27 cellular contexts compared by ENCODE assay signal in genomic region chr6:14281831-14282230, GRCh38.
"Had no signal": no experiment of that assay in that cellular context is flagged by ENCODE, and none has a peak within 500 bp of the region (broad histone marks: within the 10 kb centered on the region; RNA-seq: fewer than 3 reads in every experiment).

No MANE protein-coding gene starts in this region.

- H3K27ac Mint-ChIP-seq: activated CD4-positive, alpha-beta T cell treated with anti-CD3 and anti-CD28 coated beads for 36 hours; activated CD8-positive, alpha-beta T cell treated with anti-CD3 and anti-CD28 coated beads, Interleukin-2, amount 10 ng/mL, durations not matched to agents 7 days and 5 days; activated naive CD8-positive, alpha-beta T cell; T-helper 2 cell treated with Interferon-gamma antibody and Interleukin-4, amounts not matched to agents 5 μg/mL and 100 μg/mL, for 36 hours had no signal

- H3K4me3 ChIP-seq: adrenal gland, ascending aorta, coronary artery, dorsolateral prefrontal cortex, left lung, lung, pancreas, prostate gland, right atrium auricular region, suprapubic skin, tibial artery had no signal

- H3K4me3 Mint-ChIP-seq: activated CD4-positive, alpha-beta T cell treated with anti-CD3 and anti-CD28 coated beads for 36 hours; activated CD8-positive, alpha-beta T cell treated with anti-CD3 and anti-CD28 coated beads, Interleukin-2, amount 10 ng/mL, durations not matched to agents 7 days and 5 days; activated naive CD8-positive, alpha-beta T cell; stimulated activated naive B cell treated with anti-CD40 and anti-IgM and Interleukin-4, amounts not matched to agents 10 μg/mL and 1 μg/mL and 100 μg/mL, for 72 hours; T-helper 2 cell treated with Interferon-gamma antibody and Interleukin-4, amounts not matched to agents 5 μg/mL and 100 μg/mL, for 36 hours had no signal

- H3K36me3 ChIP-seq: adrenal gland, ascending aorta, brain microvascular endothelial cell, left lung, pancreas, prostate gland, right atrium auricular region, suprapubic skin, tibial artery had no signal

- H3K4me1 ChIP-seq: pancreas, prostate gland had no signal

- H3K27me3 Mint-ChIP-seq: activated CD4-positive, alpha-beta T cell treated with anti-CD3 and anti-CD28 coated beads for 36 hours; activated naive CD8-positive, alpha-beta T cell; stimulated activated naive B cell treated with anti-CD40 and anti-IgM and Interleukin-4, amounts not matched to agents 10 μg/mL and 1 μg/mL and 100 μg/mL, for 72 hours had no signal

- FAIRE-seq: islet of Langerhans, pancreas had no signal

- H3K36me3 Mint-ChIP-seq: activated naive CD8-positive, alpha-beta T cell had no signal

- ATAC-seq: activated CD4-positive, alpha-beta T cell treated with anti-CD3 and anti-CD28 coated beads for 36 hours; activated CD8-positive, alpha-beta T cell treated with anti-CD3 and anti-CD28 coated beads, Interleukin-2, amount 10 ng/mL, durations not matched to agents 7 days and 5 days; left lung; pancreas; stimulated activated naive B cell treated with anti-CD40 and anti-IgM and Interleukin-4, amounts not matched to agents 10 μg/mL and 1 μg/mL and 100 μg/mL, for 72 hours had no signal

- H3K9me3 ChIP-seq: adrenal gland, pancreas, prostate gland, suprapubic skin, tibial artery had no signal

- H3K27ac ChIP-seq: adrenal gland, ascending aorta, brain microvascular endothelial cell, coronary artery, dorsolateral prefrontal cortex, left lung, pancreas, prostate gland, right atrium auricular region, suprapubic skin, tibial artery had no signal

- DNase-seq: activated CD4-positive, alpha-beta T cell treated with anti-CD3 and anti-CD28 coated beads for 36 hours; activated CD4-positive, CD25-positive, alpha-beta regulatory T cell; activated CD8-positive, alpha-beta T cell treated with anti-CD3 and anti-CD28 coated beads, Interleukin-2, amount 10 ng/mL, durations not matched to agents 7 days and 5 days; activated effector memory CD4-positive, alpha-beta T cell treated with Interleukin-2 at 50 U/mL for 16 hours; activated naive CD4-positive, alpha-beta T cell treated with Interleukin-2 at 50 U/mL for 16 hours; activated T-cell treated with anti-CD3 and anti-CD28 coated beads for 4 hours; adrenal gland; brain microvascular endothelial cell; dorsolateral prefrontal cortex; effector memory CD4-positive, alpha-beta T cell; foreskin melanocyte; left lung; pancreas; stimulated activated CD4-positive, alpha-beta T cell treated with anti-CD3 and anti-CD28 coated beads, Interleukin-15, amount 100 ng/mL, for 24 hours; stimulated activated CD4-positive, alpha-beta T cell treated with anti-CD3 and anti-CD28 coated beads, Interleukin-2, amount 100 ng/mL, for 24 hours; stimulated activated naive B cell treated with anti-CD40 and anti-IgM and Interleukin-4, amounts not matched to agents 10 μg/mL and 1 μg/mL and 100 μg/mL, for 72 hours; T-helper 1 cell; tibial artery had no signal

- H3K27me3 ChIP-seq: adrenal gland, ascending aorta, brain microvascular endothelial cell, dorsolateral prefrontal cortex, left lung, pancreas, right atrium auricular region, suprapubic skin, tibial artery had no signal
